ENCODE assay signal across 7 cellular contexts in genomic region chr12:6950944-6951540, GRCh38.
A peak's percentile ranks its signal among the peaks of the same experiment; 100 is the strongest.
DNase-seq lines count a peak whose midpoint lies in the region; ATAC-seq and TF ChIP-seq lines count a peak whose summit lies in the region.

TSS of gene PTPN6 (plus strand) at chr12:6951356. CDS start at chr12:6951513, 157 bp downstream.

- no peaks in the 10 kb centered on the region for H3K9me3 Mint-ChIP-seq in effector memory CD8-positive, alpha-beta T cell

- no peaks in the 10 kb centered on the region for H3K9me3 ChIP-seq in neutrophil

- H3K4me3 ChIP-seq in neutrophil (ENCODE audit: low read depth in 1 of 2, low read length in 1 of 2) = peak within 1 kb of the TSS; percentile 88 to 97
- no peak within 1 kb of the TSS for H3K4me3 ChIP-seq in brain microvascular endothelial cell (ENCODE audit: low read depth, low read length)

- peak; percentile 21 for ATAC-seq in GM21825 (IDR thresholded peaks at IDR 0.05; ENCODE audit: unreplicated experiment)
- ATAC-seq in effector memory CD8-positive, alpha-beta T cell (replicated peaks) = peak; percentile 32

- peak; percentile 86 for DNase-seq in UCSD-AML1 (lab: John Stamatoyannopoulos, UW; ENCODE audit: unreplicated experiment)
- DNase-seq in effector memory CD8-positive, alpha-beta T cell = peak in 2 of 3 experiments; percentile 47 to 49
- no peak for DNase-seq in brain microvascular endothelial cell
- no peak for DNase-seq in effector CD4-positive, alpha-beta T cell
- no peak for DNase-seq in NCI-H446 (lab: John Stamatoyannopoulos, UW)

- TF ChIP-seq CTCF in neutrophil (IDR thresholded peaks at IDR 0.05) (peak; percentile 51), brain microvascular endothelial cell (IDR thresholded peaks at IDR 0.05; ENCODE audit: low read depth, low read length, missing control alignments) (no peak)

- no peaks in the 10 kb centered on the region for H3K27me3 ChIP-seq in neutrophil
- H3K27me3 ChIP-seq in brain microvascular endothelial cell (replicated peaks) = no peaks in the 10 kb centered on the region

- H3K36me3 ChIP-seq in neutrophil = peaks cover 37% of the 10 kb centered on the region
- H3K36me3 ChIP-seq in brain microvascular endothelial cell (replicated peaks) = no peaks in the 10 kb centered on the region

- H3K36me3 Mint-ChIP-seq in effector memory CD8-positive, alpha-beta T cell (ENCODE audit: insufficient read depth) = peaks cover 69% of the 10 kb centered on the region

- H3K4me1 Mint-ChIP-seq in effector memory CD8-positive, alpha-beta T cell (ENCODE audit: low read depth in 2 of 2) = peaks cover 82 to 87% of the 10 kb centered on the region in 2 donors

- peak within 1 kb of the TSS; percentile 98 for H3K4me3 Mint-ChIP-seq in effector memory CD8-positive, alpha-beta T cell

- H3K27ac ChIP-seq in neutrophil (peak within 1 kb of the TSS; percentile 99), brain microvascular endothelial cell (no peak within 1 kb of the TSS)

- no peaks in the 10 kb centered on the region for H3K27me3 Mint-ChIP-seq in effector memory CD8-positive, alpha-beta T cell

- H3K4me1 ChIP-seq in neutrophil (ENCODE audit: control insufficient read depth in 1 of 2, insufficient read depth in 1 of 2, low read depth in 1 of 2, low read length in 1 of 2) = peaks cover 66 to 85% of the 10 kb centered on the region in 2 experiments

- in situ Hi-C loops in brain microvascular endothelial cell (cut with HindIII; ENCODE audit: low pct_ligation_motif_present, low sequenced_read_pairs) = no loop called here

- peak within 1 kb of the TSS; percentile 98 to 99 for H3K27ac Mint-ChIP-seq in effector memory CD8-positive, alpha-beta T cell

Comparison
In these comparisons a context has a peak if more than half of its experiments do, and no peak if none do; other contexts are left out.
1. DNase-seq: peak in UCSD-AML1 (single experiment) and effector memory CD8-positive, alpha-beta T cell (2 of 3); none in brain microvascular endothelial cell (single experiment), effector CD4-positive, alpha-beta T cell (single experiment) and NCI-H446 (0 of 2).